In the genomic region with DNA sequence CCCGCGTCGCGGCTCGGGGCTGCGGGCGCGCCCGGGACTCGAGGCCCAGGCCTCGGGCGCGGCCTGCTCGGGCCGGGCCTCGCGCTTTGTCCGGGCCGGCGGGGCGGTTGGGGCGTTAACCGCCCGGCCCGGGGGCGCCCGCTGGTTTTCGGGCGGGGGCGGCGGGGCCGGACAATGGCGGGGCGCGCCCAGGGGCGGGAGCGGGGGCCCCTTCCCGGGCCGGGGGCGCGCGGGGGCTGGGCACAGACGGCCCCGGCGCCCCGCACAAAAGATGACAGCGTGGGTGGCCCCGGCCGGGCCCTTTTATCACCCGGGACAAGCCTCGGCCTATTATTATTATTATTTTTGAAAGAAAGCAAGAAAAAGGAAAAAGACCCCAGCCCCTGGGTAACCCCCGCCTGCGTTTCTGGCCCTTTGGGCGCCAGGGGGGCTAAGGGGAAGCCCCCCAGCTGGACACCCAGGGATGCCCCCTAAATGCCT, we compare ENCODE assay signal across 8 cellular contexts. TPM values are rescaled to one million over a fixed set of nuclear protein-coding genes. Genes with fewer than 3 reads are reported as not detected.
DNase-seq lines count a peak whose midpoint lies in the region; ATAC-seq, FAIRE-seq and TF ChIP-seq lines count a peak whose summit lies in the region.

No MANE protein-coding gene starts in this region.

- CTCF ChIA-PET in activated CD8-positive, alpha-beta T cell treated with anti-CD3 and anti-CD28 coated beads, Interleukin-2, amount 10 ng/mL, durations not matched to agents 7 days and 5 days (lab: Charles Lee), result interaction anchor here (1.3 kb wide), 1 partner anchor 58 kb away, joined by 6 read pairs; no protein-coding TSS in a partner anchor
- CTCF ChIA-PET in GM10248 (lab: Yijun Ruan, JAX), result interaction anchor here (1.1 to 1.9 kb wide), 3 partner anchors 10 to 178 kb away, joined by 6 to 7 read pairs (median 7); a partner anchor contains a TSS

- under 1% methylated on average over 54 of the region's 54 CpGs for WGBS in thymus

- no peak overlapping the region for H3K27ac ChIP-seq in kidney (ENCODE audit: low read depth in 2 of 2, low read length in 2 of 2)
- H3K27ac ChIP-seq in thymus (ENCODE audit: low read depth), result peak overlapping the region; percentile 79

- no peak for TF ChIP-seq CTCF in kidney (IDR thresholded peaks at IDR 0.05; ENCODE audit: borderline replicate concordance, extremely low read depth, insufficient read depth)
- no peak for TF ChIP-seq CTCF in GM10248 (IDR thresholded peaks at IDR 0.05; ENCODE audit: control extremely low read depth, extremely low read depth, low read depth, missing control alignments)

- DNase-seq in activated T-cell treated with anti-CD3 and anti-CD28 coated beads, Interleukin-2, amount 50 U/mL, for 24 hours, result no peak
- no peak for DNase-seq in activated T-cell treated with anti-CD3 and anti-CD28 coated beads, Interleukin-2, amount 50 U/mL, for 1 hour
- DNase-seq in activated CD8-positive, alpha-beta T cell treated with anti-CD3 and anti-CD28 coated beads, Interleukin-2, amount 10 ng/mL, durations not matched to agents 7 days and 5 days, result no peak
- no peak for DNase-seq in kidney
- DNase-seq in GM10248 (ENCODE audit: extremely low spot score), result no peak
- no peak for DNase-seq in NCI-H345 (lab: John Stamatoyannopoulos, UW)
- DNase-seq in DMS79 (lab: John Stamatoyannopoulos, UW), result no peak

- intact Hi-C loops in kidney (cut with DNase I), result no loop called here

- no peak for FAIRE-seq in kidney (lab: Jason Lieb, UNC)

- no peaks in the 10 kb centered on the region for H3K27me3 ChIP-seq in thymus (ENCODE audit: control insufficient read depth, insufficient read depth)

- peak overlapping the region; percentile 90 for H3K27ac Mint-ChIP-seq in activated T-cell treated with anti-CD3 and anti-CD28 coated beads, Interleukin-2, amount 50 U/mL, for 24 hours
- H3K27ac Mint-ChIP-seq in activated CD8-positive, alpha-beta T cell treated with anti-CD3 and anti-CD28 coated beads, Interleukin-2, amount 10 ng/mL, durations not matched to agents 7 days and 5 days, result peak overlapping the region; percentile 79

- H3K4me3 Mint-ChIP-seq in activated T-cell treated with anti-CD3 and anti-CD28 coated beads, Interleukin-2, amount 50 U/mL, for 24 hours, result peak overlapping the region; percentile 89
- H3K4me3 Mint-ChIP-seq in activated CD8-positive, alpha-beta T cell treated with anti-CD3 and anti-CD28 coated beads, Interleukin-2, amount 10 ng/mL, durations not matched to agents 7 days and 5 days, result peak overlapping the region; percentile 89

- H3K36me3 Mint-ChIP-seq in activated T-cell treated with anti-CD3 and anti-CD28 coated beads, Interleukin-2, amount 50 U/mL, for 24 hours (ENCODE audit: low read depth), result peaks cover 23% of the 10 kb centered on the region
- peaks cover 35% of the 10 kb centered on the region for H3K36me3 Mint-ChIP-seq in activated CD8-positive, alpha-beta T cell treated with anti-CD3 and anti-CD28 coated beads, Interleukin-2, amount 10 ng/mL, durations not matched to agents 7 days and 5 days (ENCODE audit: low read depth)

- no peaks in the 10 kb centered on the region for H3K9me3 ChIP-seq in kidney (ENCODE audit: control insufficient read depth in 1 of 2, low read length in 2 of 2)
- no peaks in the 10 kb centered on the region for H3K9me3 ChIP-seq in thymus (ENCODE audit: control insufficient read depth)

- POLR2A ChIA-PET in activated CD8-positive, alpha-beta T cell treated with anti-CD3 and anti-CD28 coated beads, Interleukin-2, amount 10 ng/mL, durations not matched to agents 7 days and 5 days (lab: Charles Lee), result interaction anchor here (0.7 to 1.4 kb wide), 5 partner anchors 14 to 106 kb away, joined by 3 to 7 read pairs (median 4); no protein-coding TSS in a partner anchor
- POLR2A ChIA-PET in GM10248 (lab: Yijun Ruan, JAX), result interaction anchor here (0.5 to 1.3 kb wide), 3 partner anchors 102 to 1268 kb away, joined by 3 to 9 read pairs (median 5); a partner anchor contains a TSS

- no peaks in the 10 kb centered on the region for H3K27me3 Mint-ChIP-seq in activated T-cell treated with anti-CD3 and anti-CD28 coated beads, Interleukin-2, amount 50 U/mL, for 24 hours
- no peaks in the 10 kb centered on the region for H3K27me3 Mint-ChIP-seq in activated CD8-positive, alpha-beta T cell treated with anti-CD3 and anti-CD28 coated beads, Interleukin-2, amount 10 ng/mL, durations not matched to agents 7 days and 5 days (ENCODE audit: low read depth)

- no peak for ATAC-seq in activated CD8-positive, alpha-beta T cell treated with anti-CD3 and anti-CD28 coated beads, Interleukin-2, amount 10 ng/mL, durations not matched to agents 7 days and 5 days

- H3K4me1 ChIP-seq in kidney (ENCODE audit: control insufficient read depth in 1 of 2, insufficient read depth in 1 of 2, low read depth in 1 of 2, low read length in 2 of 2) (peaks cover 9 to 30% of the 10 kb centered on the region in 2 donors), thymus (ENCODE audit: control insufficient read depth, insufficient read depth, low read length) (peaks cover 16% of the 10 kb centered on the region)

- peak overlapping the region; percentile 58 to 73 for H3K4me3 ChIP-seq in kidney (ENCODE audit: low read length in 2 of 2)
- peak overlapping the region; percentile 85 for H3K4me3 ChIP-seq in thymus (ENCODE audit: low read length)

- H3K9me3 Mint-ChIP-seq in activated T-cell treated with anti-CD3 and anti-CD28 coated beads, Interleukin-2, amount 50 U/mL, for 24 hours, result no peaks in the 10 kb centered on the region
- H3K9me3 Mint-ChIP-seq in activated CD8-positive, alpha-beta T cell treated with anti-CD3 and anti-CD28 coated beads, Interleukin-2, amount 10 ng/mL, durations not matched to agents 7 days and 5 days (ENCODE audit: insufficient read depth), result no peaks in the 10 kb centered on the region

- H3K36me3 ChIP-seq in kidney (ENCODE audit: control insufficient read depth in 1 of 2, insufficient read depth in 2 of 2, low read length in 2 of 2), result no peaks in the 10 kb centered on the region
- H3K36me3 ChIP-seq in thymus (ENCODE audit: control insufficient read depth, insufficient read depth), result peaks cover 5% of the 10 kb centered on the region

- peak overlapping the region; percentile 48 to 80 for H3K9ac ChIP-seq in kidney (ENCODE audit: low read length in 2 of 2)

- peaks cover 36% of the 10 kb centered on the region for H3K4me1 Mint-ChIP-seq in activated T-cell treated with anti-CD3 and anti-CD28 coated beads, Interleukin-2, amount 50 U/mL, for 24 hours (ENCODE audit: low read depth)
- peaks cover 38% of the 10 kb centered on the region for H3K4me1 Mint-ChIP-seq in activated CD8-positive, alpha-beta T cell treated with anti-CD3 and anti-CD28 coated beads, Interleukin-2, amount 10 ng/mL, durations not matched to agents 7 days and 5 days (ENCODE audit: low read depth)

RNA-seq across cellular contexts. Expression of a gene that starts 0.4 kb away (rescaled TPM):
- total RNA-seq in activated CD8-positive, alpha-beta T cell treated with anti-CD3 and anti-CD28 coated beads, Interleukin-2, amount 10 ng/mL, durations not matched to agents 7 days and 5 days, result 10 to 100 TPM; 44.9 to 47.0 TPM
- total RNA-seq in kidney, result 35.7 TPM
- polyA plus RNA-seq in kidney (ENCODE audit: insufficient read depth, low read depth, low replicate concordance) (6.6 TPM), thymus (24.6 TPM)
